ENCODE assay signal across 9 cellular contexts in the genomic region with DNA sequence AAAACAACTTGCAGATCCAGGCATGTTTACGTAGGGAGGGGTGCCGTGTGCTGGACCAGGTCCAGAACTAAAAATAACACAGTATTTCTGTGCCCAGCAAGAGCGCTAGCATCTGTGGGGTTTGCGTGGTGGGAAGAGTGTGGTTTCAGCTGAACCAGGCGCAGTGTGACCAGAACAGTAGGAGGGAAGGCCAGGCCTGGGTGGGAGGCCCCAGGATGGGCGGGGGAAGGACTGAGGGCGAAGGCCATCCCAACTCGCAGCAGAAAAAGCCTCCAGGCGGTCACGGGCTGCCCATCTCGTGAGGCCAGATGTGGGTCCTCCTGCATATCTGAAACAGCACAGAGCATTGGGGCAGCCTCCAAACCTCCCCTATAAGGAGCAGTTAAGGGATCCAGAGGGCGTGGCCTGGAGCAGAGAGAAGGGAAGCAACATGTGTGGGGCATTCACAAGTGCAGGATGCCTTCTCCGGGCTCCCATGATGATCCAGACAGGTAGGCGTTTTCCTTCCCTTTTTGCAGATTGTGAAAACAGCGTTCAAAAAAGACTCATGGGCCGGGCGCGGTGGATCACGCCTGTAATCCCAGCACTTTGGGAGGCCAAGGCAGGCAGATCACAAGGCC. TPM values are rescaled to one million over a fixed set of nuclear protein-coding genes. Genes with fewer than 3 reads are reported as not detected.
DNase-seq lines count a peak whose midpoint lies in the region; ATAC-seq, FAIRE-seq and TF ChIP-seq lines count a peak whose summit lies in the region.
"Had no signal": no experiment of that assay in that cellular context is flagged by ENCODE, and none has a peak within 500 bp of the region (broad histone marks: within the 10 kb centered on the region; RNA-seq: fewer than 3 reads in every experiment).

No MANE protein-coding gene starts in this region.

- peak overlapping the region in 1 of 2 experiments; percentile 93 for H3K4ac ChIP-seq in mesenchymal stem cell (ENCODE audit: low read depth in 1 of 2, low read length in 2 of 2)

- peak overlapping the region; percentile 44 for H3K4me2 ChIP-seq in mesenchymal stem cell (ENCODE audit: low read length, poor library complexity, severe bottlenecking)

- no peaks in the 10 kb centered on the region for H3K79me1 ChIP-seq in mesenchymal stem cell (replicated peaks; ENCODE audit: low read length, poor library complexity, severe bottlenecking)

- H4K8ac ChIP-seq in mesenchymal stem cell (ENCODE audit: low read length): peak overlapping the region; percentile 86

- peak overlapping the region; percentile 36 for H3K27ac ChIP-seq in mesenchymal stem cell (ENCODE audit: low read length, poor library complexity, severe bottlenecking)
- H3K27ac ChIP-seq in effector memory CD4-positive, alpha-beta T cell (ENCODE audit: insufficient read depth, low read length, poor library complexity, severe bottlenecking): no peak overlapping the region

- H3K4me1 Mint-ChIP-seq in stimulated activated effector memory CD8-positive, alpha-beta T cell treated with anti-CD3 and anti-CD28 coated beads, Interleukin-12 subunit alpha, Interleukin-12 subunit beta, amount 100 ng/mL, for 72 hours: no peaks in the 10 kb centered on the region
- H3K4me1 Mint-ChIP-seq: activated naive CD8-positive, alpha-beta T cell treated with anti-CD3 and anti-CD28 coated beads, Interleukin-2, amount 10 ng/mL, durations not matched to agents 7 days and 5 days had no signal

- H3K27me3 ChIP-seq in bronchial epithelial cell (ENCODE audit: control insufficient read depth, insufficient read depth, low read length) (no peaks in the 10 kb centered on the region), mesenchymal stem cell (ENCODE audit: control insufficient read depth in 1 of 2, insufficient read depth in 1 of 2, low read length in 2 of 2) (no peaks in the 10 kb centered on the region)
- H3K27me3 ChIP-seq in effector memory CD4-positive, alpha-beta T cell (replicated peaks; ENCODE audit: control insufficient read depth, insufficient read depth, low read length, poor library complexity, severe bottlenecking): no peaks in the 10 kb centered on the region

- H3K23ac ChIP-seq in mesenchymal stem cell (ENCODE audit: low read length in 2 of 2): no peak overlapping the region

- TF ChIP-seq CTCF in bronchial epithelial cell (IDR thresholded peaks at IDR 0.05; ENCODE audit: insufficient read depth, low read length, severe bottlenecking): no peak

- peak overlapping the region; percentile 95 to 99 for H2BK12ac ChIP-seq in mesenchymal stem cell (ENCODE audit: low read length in 2 of 2)

- no peak overlapping the region for H3K14ac ChIP-seq in mesenchymal stem cell (ENCODE audit: low read length in 2 of 2)

- H4K91ac ChIP-seq in mesenchymal stem cell (ENCODE audit: low read length): peak overlapping the region; percentile 74

- H3K36me3 ChIP-seq in bronchial epithelial cell (ENCODE audit: control insufficient read depth, insufficient read depth, low read length): no peaks in the 10 kb centered on the region
- H3K36me3 ChIP-seq in mesenchymal stem cell (ENCODE audit: control insufficient read depth in 1 of 2, insufficient read depth in 2 of 2, low read depth in 1 of 2, low read length in 2 of 2): no peaks in the 10 kb centered on the region
- H3K36me3 ChIP-seq in effector memory CD4-positive, alpha-beta T cell (ENCODE audit: control insufficient read depth, insufficient read depth, low read length): no peaks in the 10 kb centered on the region

- H3K9me3 ChIP-seq in mesenchymal stem cell (ENCODE audit: control insufficient read depth, low read length): no peaks in the 10 kb centered on the region
- no peaks in the 10 kb centered on the region for H3K9me3 ChIP-seq in effector memory CD4-positive, alpha-beta T cell (ENCODE audit: control insufficient read depth, low read length)

- peak overlapping the region; percentile 69 for H3K9ac ChIP-seq in mesenchymal stem cell (ENCODE audit: low read length)

- no peaks in the 10 kb centered on the region for H3K9me3 Mint-ChIP-seq in stimulated activated effector memory CD8-positive, alpha-beta T cell treated with anti-CD3 and anti-CD28 coated beads, Interleukin-12 subunit alpha, Interleukin-12 subunit beta, amount 100 ng/mL, for 72 hours
- H3K9me3 Mint-ChIP-seq: activated naive CD8-positive, alpha-beta T cell treated with anti-CD3 and anti-CD28 coated beads, Interleukin-2, amount 10 ng/mL, durations not matched to agents 7 days and 5 days had no signal

- no peak overlapping the region for H2AK5ac ChIP-seq in mesenchymal stem cell (ENCODE audit: low read length, severe bottlenecking)

- H3K18ac ChIP-seq in mesenchymal stem cell (ENCODE audit: low read depth in 1 of 2, low read length in 2 of 2): peak overlapping the region; percentile 94 to 98

- no peak overlapping the region for H2BK15ac ChIP-seq in mesenchymal stem cell (ENCODE audit: low read depth, poor library complexity, severe bottlenecking)

- no peak overlapping the region for H3K4me3 Mint-ChIP-seq in stimulated activated effector memory CD8-positive, alpha-beta T cell treated with anti-CD3 and anti-CD28 coated beads, Interleukin-12 subunit alpha, Interleukin-12 subunit beta, amount 100 ng/mL, for 72 hours
- H3K4me3 Mint-ChIP-seq: activated naive CD8-positive, alpha-beta T cell treated with anti-CD3 and anti-CD28 coated beads, Interleukin-2, amount 10 ng/mL, durations not matched to agents 7 days and 5 days had no signal

- peak overlapping the region; percentile 22 for H2BK120ac ChIP-seq in mesenchymal stem cell (ENCODE audit: low read depth, low read length)

- FAIRE-seq in bronchial epithelial cell (lab: Jason Lieb, UNC) (no peak), urothelium cell line (lab: Jason Lieb, UNC) (peak; percentile 59)

- H3K4me1 ChIP-seq in mesenchymal stem cell (ENCODE audit: control insufficient read depth, insufficient read depth, low read depth, low read length): peaks cover 45% of the 10 kb centered on the region
- no peaks in the 10 kb centered on the region for H3K4me1 ChIP-seq in effector memory CD4-positive, alpha-beta T cell (ENCODE audit: control insufficient read depth, insufficient read depth, low read length, poor library complexity, severe bottlenecking)

- no peak overlapping the region for H3K4me3 ChIP-seq in bronchial epithelial cell (ENCODE audit: low read depth, low read length)
- H3K4me3 ChIP-seq in mesenchymal stem cell (ENCODE audit: insufficient read depth in 1 of 2, low read depth in 1 of 2, low read length in 2 of 2): peak overlapping the region in 1 of 2 experiments; percentile 14
- H3K4me3 ChIP-seq in effector memory CD4-positive, alpha-beta T cell (ENCODE audit: insufficient read depth, low read depth, low read length, poor library complexity, severe bottlenecking): no peak overlapping the region

- WGBS in mesenchymal stem cell: 60% methylated on average over 19 of the region's 19 CpGs

- peak overlapping the region; percentile 6 for H2AFZ ChIP-seq in mesenchymal stem cell (ENCODE audit: low read depth, low read length)

- H3K27ac Mint-ChIP-seq in stimulated activated effector memory CD8-positive, alpha-beta T cell treated with anti-CD3 and anti-CD28 coated beads, Interleukin-12 subunit alpha, Interleukin-12 subunit beta, amount 100 ng/mL, for 72 hours: no peak overlapping the region
- H3K27ac Mint-ChIP-seq: activated naive CD8-positive, alpha-beta T cell treated with anti-CD3 and anti-CD28 coated beads, Interleukin-2, amount 10 ng/mL, durations not matched to agents 7 days and 5 days had no signal

- DNase-seq in NCI-H2227 (lab: John Stamatoyannopoulos, UW; ENCODE audit: unreplicated experiment) (peak; percentile 16), NCI-H2227 treated with DMSO at 0.1 percent for 48 hours (lab: John Stamatoyannopoulos, UW) (no peak), bronchial epithelial cell (ENCODE audit: low read depth) (peak; percentile 85), mesenchymal stem cell (peak; percentile 93), urothelium cell line (ENCODE audit: low spot score) (peak; percentile 58), NOMO-1 treated with dmso at 0.1 percent for 144 hours (lab: John Stamatoyannopoulos, UW; ENCODE audit: unreplicated experiment) (no peak)
- DNase-seq in effector memory CD4-positive, alpha-beta T cell: no peak
- no peak for DNase-seq in stimulated activated effector memory CD8-positive, alpha-beta T cell treated with anti-CD3 and anti-CD28 coated beads, Interleukin-12 subunit alpha, Interleukin-12 subunit beta, amount 100 ng/mL, for 72 hours (ENCODE audit: low spot score in 2 of 2)
- DNase-seq: activated naive CD8-positive, alpha-beta T cell treated with anti-CD3 and anti-CD28 coated beads, Interleukin-2, amount 10 ng/mL, durations not matched to agents 7 days and 5 days had no signal

- no peaks in the 10 kb centered on the region for H3K36me3 Mint-ChIP-seq in stimulated activated effector memory CD8-positive, alpha-beta T cell treated with anti-CD3 and anti-CD28 coated beads, Interleukin-12 subunit alpha, Interleukin-12 subunit beta, amount 100 ng/mL, for 72 hours
- H3K36me3 Mint-ChIP-seq: activated naive CD8-positive, alpha-beta T cell treated with anti-CD3 and anti-CD28 coated beads, Interleukin-2, amount 10 ng/mL, durations not matched to agents 7 days and 5 days had no signal

- H2BK5ac ChIP-seq in mesenchymal stem cell (ENCODE audit: low read depth, low read length, poor library complexity, severe bottlenecking): peak overlapping the region; percentile 5

- ATAC-seq in stimulated activated effector memory CD8-positive, alpha-beta T cell treated with anti-CD3 and anti-CD28 coated beads, Interleukin-12 subunit alpha, Interleukin-12 subunit beta, amount 100 ng/mL, for 72 hours: no peak

RNA-seq across cellular contexts. Expression of a gene that starts 17.8 kb away (rescaled TPM):
- total RNA-seq in bronchial epithelial cell: 492 and 634 TPM in 2 replicates
- polyA plus RNA-seq in mesenchymal stem cell (2013, experiment 1 of 2): 253 TPM
- 270 TPM for polyA plus RNA-seq in mesenchymal stem cell (2013, experiment 2 of 2)

RNA-seq across cellular contexts. Expression of a gene that starts 57.9 kb away (rescaled TPM):
- 0.26 and 0.51 TPM in 2 replicates for total RNA-seq in bronchial epithelial cell
- 0.07 TPM for polyA plus RNA-seq in mesenchymal stem cell (2013, experiment 1 of 2)
- 0.12 TPM for polyA plus RNA-seq in mesenchymal stem cell (2013, experiment 2 of 2)

Comparison
In these comparisons a context has a peak if more than half of its experiments do, and no peak if none do; other contexts are left out.
1. DNase-seq: peak in NCI-H2227 (single experiment), bronchial epithelial cell (single experiment), mesenchymal stem cell (single experiment) and urothelium cell line (single experiment); none in NCI-H2227 treated with DMSO at 0.1 percent for 48 hours (single experiment), NOMO-1 treated with dmso at 0.1 percent for 144 hours (single experiment), effector memory CD4-positive, alpha-beta T cell (0 of 3) and stimulated activated effector memory CD8-positive, alpha-beta T cell treated with anti-CD3 and anti-CD28 coated beads, Interleukin-12 subunit alpha, Interleukin-12 subunit beta, amount 100 ng/mL, for 72 hours (0 of 2).